ENCODE assay signal across 9 cellular contexts in the genomic region with DNA sequence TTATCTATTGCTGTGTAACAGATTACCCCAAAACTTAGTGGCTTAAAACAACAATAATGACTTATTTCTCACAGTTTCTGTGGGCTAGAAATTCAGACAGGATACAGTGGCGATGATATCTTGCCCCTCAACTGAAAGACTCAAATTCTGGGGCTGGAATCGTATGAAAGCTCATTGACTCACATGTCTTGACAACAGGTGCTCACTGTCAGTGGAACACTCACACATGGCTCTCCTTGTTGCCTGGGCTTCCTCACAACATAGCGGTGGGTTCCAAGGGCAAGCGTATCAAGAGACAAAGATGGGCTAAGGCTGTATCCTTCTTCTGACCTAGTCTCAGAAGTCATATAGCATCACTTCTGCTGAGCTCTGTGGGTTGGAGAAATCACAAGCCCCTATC. TPM values are rescaled to one million over a fixed set of nuclear protein-coding genes. Genes with fewer than 3 reads are reported as not detected.
DNase-seq lines count a peak whose midpoint lies in the region; ATAC-seq, FAIRE-seq and TF ChIP-seq lines count a peak whose summit lies in the region.
"Had no signal": no experiment of that assay in that cellular context is flagged by ENCODE, and none has a peak within 500 bp of the region (broad histone marks: within the 10 kb centered on the region; RNA-seq: fewer than 3 reads in every experiment).

No MANE protein-coding gene starts in this region.

- peaks cover 3% of the 10 kb centered on the region for H3K9me3 Mint-ChIP-seq in natural killer cell treated with Interleukin-12 subunit alpha and Interleukin-12 subunit beta and Interleukin-15 and Interleukin-18, amount 100 ng/mL, for 72 hours

- peak overlapping the region; percentile 64 to 85 for H3K27ac Mint-ChIP-seq in natural killer cell treated with Interleukin-12 subunit alpha and Interleukin-12 subunit beta and Interleukin-15 and Interleukin-18, amount 100 ng/mL, for 72 hours

- no peak for TF ChIP-seq POLR2A in testis (IDR thresholded peaks at IDR 0.05)
- TF ChIP-seq POLR2A in thyroid gland (IDR thresholded peaks at IDR 0.05): no peak

- peak; percentile 79 for DNase-seq in activated CD8-positive, alpha-beta memory T cell treated with anti-CD3 and anti-CD28 coated beads for 24 hours
- DNase-seq in natural killer cell treated with Interleukin-12 subunit alpha and Interleukin-12 subunit beta and Interleukin-15 and Interleukin-18, amount 100 ng/mL, for 72 hours (ENCODE audit: low spot score): no peak
- DNase-seq in D721Med (ENCODE audit: insufficient read length, low spot score) (no peak), testis (no peak), thyroid gland (no peak), GM19240 (ENCODE audit: insufficient read length, low spot score) (no peak)

- WGBS in testis, 2 donors: 84 to 92% methylated on average over 4 of the region's 4 CpGs
- WGBS in thyroid gland, 2 donors: 90 to 91% methylated on average over 4 of the region's 4 CpGs

- H3K4me1 Mint-ChIP-seq in natural killer cell treated with Interleukin-12 subunit alpha and Interleukin-12 subunit beta and Interleukin-15 and Interleukin-18, amount 100 ng/mL, for 72 hours (ENCODE audit: low read depth in 2 of 2): peaks cover 51 to 66% of the 10 kb centered on the region in 2 donors

- H3K4me3 ChIP-seq in testis (no peak overlapping the region), thyroid gland (replicated peaks in 1 of 3) (no peak overlapping the region)

- ATAC-seq in GM18520 (IDR thresholded peaks at IDR 0.05; ENCODE audit: unreplicated experiment) (peak; percentile 15), HG03064 (IDR thresholded peaks at IDR 0.05; ENCODE audit: low read depth, unreplicated experiment) (peak; percentile 33)
- ATAC-seq in natural killer cell treated with Interleukin-12 subunit alpha and Interleukin-12 subunit beta and Interleukin-15 and Interleukin-18, amount 100 ng/mL, for 72 hours: peak in 1 of 2 donors; percentile 51

- FAIRE-seq in D721Med (lab: Jason Lieb, UNC): no peak

- H3K4me1 ChIP-seq in testis (peaks cover 17% of the 10 kb centered on the region), thyroid gland (peaks cover 16 to 32% of the 10 kb centered on the region in 2 donors)

- TF ChIP-seq CTCF in D721Med (IDR thresholded peaks at IDR 0.05; ENCODE audit: insufficient read depth, missing control alignments): no peak
- TF ChIP-seq CTCF in testis (IDR thresholded peaks at IDR 0.05): no peak
- no peak for TF ChIP-seq CTCF in thyroid gland (IDR thresholded peaks at IDR 0.05)

- H3K27me3 ChIP-seq in testis (no peaks in the 10 kb centered on the region), thyroid gland (no peaks in the 10 kb centered on the region)

- H3K36me3 ChIP-seq in testis (ENCODE audit: low read depth, missing control alignments): no peaks in the 10 kb centered on the region
- H3K36me3 ChIP-seq in thyroid gland: no peaks in the 10 kb centered on the region

- H3K36me3 Mint-ChIP-seq in natural killer cell treated with Interleukin-12 subunit alpha and Interleukin-12 subunit beta and Interleukin-15 and Interleukin-18, amount 100 ng/mL, for 72 hours: no peaks in the 10 kb centered on the region

- peak overlapping the region; percentile 75 for H3K4me3 Mint-ChIP-seq in natural killer cell treated with Interleukin-12 subunit alpha and Interleukin-12 subunit beta and Interleukin-15 and Interleukin-18, amount 100 ng/mL, for 72 hours

- H3K27me3 Mint-ChIP-seq in natural killer cell treated with Interleukin-12 subunit alpha and Interleukin-12 subunit beta and Interleukin-15 and Interleukin-18, amount 100 ng/mL, for 72 hours: peaks cover 0 to 2% of the 10 kb centered on the region in 2 donors

- no peaks in the 10 kb centered on the region for H3K9me3 ChIP-seq in testis
- H3K9me3 ChIP-seq in thyroid gland: no peaks in the 10 kb centered on the region

- intact Hi-C loops in testis (cut with DNase I; ENCODE audit: low total_unique reads): loop anchor here (10.0 kb wide), 1 partner anchor 98 kb away; no protein-coding TSS in a partner anchor
- intact Hi-C loops in thyroid gland (cut with DNase I): no loop called here

- peak overlapping the region in 1 of 2 donors; percentile 50 for H3K27ac ChIP-seq in testis
- H3K27ac ChIP-seq in thyroid gland: peak overlapping the region in 1 of 3 donors; percentile 4

RNA-seq across cellular contexts. Expression of gene GNPDA1, which starts 3.7 kb away (rescaled TPM):
- total RNA-seq in natural killer cell treated with Interleukin-12 subunit alpha and Interleukin-12 subunit beta and Interleukin-15 and Interleukin-18, amount 100 ng/mL, for 72 hours: 1 to 10 TPM; 9.0 to 9.6 TPM
- total RNA-seq in testis: 10 to 100 TPM; 32.9 to 49.4 TPM
- polyA plus RNA-seq in testis (ENCODE audit: insufficient read depth, low read depth, low replicate concordance): 53.4 TPM
- 10 to 100 TPM; 28.8 to 56.3 (median 45.8) TPM for total RNA-seq in thyroid gland

RNA-seq across cellular contexts. Expression of gene RNF14, which starts 47.7 kb away (rescaled TPM):
- total RNA-seq in natural killer cell treated with Interleukin-12 subunit alpha and Interleukin-12 subunit beta and Interleukin-15 and Interleukin-18, amount 100 ng/mL, for 72 hours: 10 to 100 TPM; 38.2 to 43.5 TPM
- 100 to 1,000 TPM in 1 of 2 donors, 10 to 100 TPM in 1; 98.8 to 101 TPM for total RNA-seq in testis
- 149 TPM for polyA plus RNA-seq in testis (ENCODE audit: insufficient read depth, low read depth, low replicate concordance)
- 10 to 100 TPM; 52.5 to 69.7 (median 61.7) TPM for total RNA-seq in thyroid gland

RNA-seq across cellular contexts. Expression of gene PCDH12, which starts 58.6 kb away (rescaled TPM):
- 1 to 10 TPM in 1 of 2 donors, under 1 TPM in 1; 0.28 to 1.3 TPM for total RNA-seq in natural killer cell treated with Interleukin-12 subunit alpha and Interleukin-12 subunit beta and Interleukin-15 and Interleukin-18, amount 100 ng/mL, for 72 hours
- total RNA-seq in testis: 1 to 10 TPM in 1 of 2 donors, under 1 TPM in 1; 0.31 to 2.0 TPM
- 1.6 TPM for polyA plus RNA-seq in testis (ENCODE audit: insufficient read depth, low read depth, low replicate concordance)
- total RNA-seq in thyroid gland: 10 to 100 TPM in 1 of 4 donors, 1 to 10 TPM in 3; 7.7 to 23.2 (median 8.0) TPM
- total RNA-seq: M059J had no signal
